In the genomic region with DNA sequence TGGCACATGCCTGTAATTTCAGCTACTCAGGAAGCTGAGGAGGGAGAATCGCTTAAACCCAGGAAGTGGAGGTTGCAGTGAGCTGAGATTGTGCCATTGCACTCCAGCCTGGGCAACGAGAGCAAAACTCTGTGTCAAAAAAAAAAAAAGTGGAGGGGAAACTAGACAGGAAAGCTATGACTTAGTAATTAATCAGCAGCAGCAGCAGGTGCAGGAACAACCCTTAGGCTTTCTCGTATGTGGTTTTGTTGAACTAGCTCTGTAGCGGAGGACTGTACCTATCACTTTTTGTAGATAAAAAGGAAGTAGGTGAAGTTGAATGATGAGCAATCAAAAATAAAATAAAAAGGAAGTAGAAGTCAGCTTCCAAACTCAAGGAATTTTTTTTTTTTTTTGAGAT, we compare ENCODE assay signal across 10 cellular contexts.
DNase-seq lines count a peak whose midpoint lies in the region; ATAC-seq and TF ChIP-seq lines count a peak whose summit lies in the region.
"Had no signal": no experiment of that assay in that cellular context is flagged by ENCODE, and none has a peak within 500 bp of the region (broad histone marks: within the 10 kb centered on the region; RNA-seq: fewer than 3 reads in every experiment).

No MANE protein-coding gene starts in this region.

- no peak for TF ChIP-seq CTCF in left ventricle myocardium inferior (IDR thresholded peaks at IDR 0.05; ENCODE audit: borderline replicate concordance)
- TF ChIP-seq CTCF in mucosa of descending colon (IDR thresholded peaks at IDR 0.05) = no peak

- H3K4me1 ChIP-seq in left ventricle myocardium inferior (no peaks in the 10 kb centered on the region), mucosa of descending colon (ENCODE audit: low read depth) (no peaks in the 10 kb centered on the region)
- H3K4me1 ChIP-seq: gastroesophageal sphincter had no signal

- H3K27me3 ChIP-seq in left ventricle myocardium inferior (ENCODE audit: low read depth) = peaks cover 5% of the 10 kb centered on the region

- no peaks in the 10 kb centered on the region for H3K36me3 ChIP-seq in left ventricle myocardium inferior
- no peaks in the 10 kb centered on the region for H3K36me3 ChIP-seq in mucosa of descending colon (ENCODE audit: low read depth)
- H3K36me3 ChIP-seq: gastroesophageal sphincter, thoracic aorta had no signal

- H3K4me1 Mint-ChIP-seq in IgD-negative memory B cell = peaks cover 0 to 6% (median 0%) of the 10 kb centered on the region in 3 donors
- H3K4me1 Mint-ChIP-seq in activated CD4-positive, alpha-beta T cell treated with anti-CD3 and anti-CD28 coated beads, Interleukin-2, amount 10 ng/mL, durations not matched to agents 7 days and 5 days = peaks cover 7% of the 10 kb centered on the region

- H3K9me3 ChIP-seq in left ventricle myocardium inferior (replicated peaks) (no peaks in the 10 kb centered on the region), mucosa of descending colon (no peaks in the 10 kb centered on the region)
- H3K9me3 ChIP-seq: gastroesophageal sphincter, thoracic aorta had no signal

- no peaks in the 10 kb centered on the region for H3K9me3 Mint-ChIP-seq in IgD-negative memory B cell
- peaks cover 10% of the 10 kb centered on the region for H3K9me3 Mint-ChIP-seq in activated CD4-positive, alpha-beta T cell treated with anti-CD3 and anti-CD28 coated beads, Interleukin-2, amount 10 ng/mL, durations not matched to agents 7 days and 5 days

- H3K27me3 Mint-ChIP-seq in IgD-negative memory B cell = peaks cover 9% of the 10 kb centered on the region
- H3K27me3 Mint-ChIP-seq in activated CD4-positive, alpha-beta T cell treated with anti-CD3 and anti-CD28 coated beads, Interleukin-2, amount 10 ng/mL, durations not matched to agents 7 days and 5 days = no peaks in the 10 kb centered on the region

- H3K27ac Mint-ChIP-seq in IgD-negative memory B cell = peak overlapping the region in 1 of 3 donors; percentile 41
- no peak overlapping the region for H3K27ac Mint-ChIP-seq in activated CD4-positive, alpha-beta T cell treated with anti-CD3 and anti-CD28 coated beads, Interleukin-2, amount 10 ng/mL, durations not matched to agents 7 days and 5 days

- intact Hi-C loops in left ventricle myocardium inferior (cut with micrococcal nuclease) = no loop called here
- intact Hi-C loops in mucosa of descending colon (cut with DNase I, micrococcal nuclease) = no loop called here

- CTCF ChIA-PET in activated CD4-positive, alpha-beta T cell treated with anti-CD3 and anti-CD28 coated beads, Interleukin-2, amount 10 ng/mL, durations not matched to agents 7 days and 5 days (lab: Charles Lee) = interaction anchor here (0.5 to 1.2 kb wide), 3 partner anchors 9 to 647 kb away, joined by 3 read pairs; no protein-coding TSS in a partner anchor

- ATAC-seq in GM18511 (IDR thresholded peaks at IDR 0.05; ENCODE audit: unreplicated experiment) = peak; percentile 80
- no peak for ATAC-seq in mucosa of descending colon
- ATAC-seq: gastroesophageal sphincter had no signal

- peak; percentile 8 for DNase-seq in activated CD4-positive, alpha-beta T cell treated with anti-CD3 and anti-CD28 coated beads, Interleukin-2, amount 10 ng/mL, durations not matched to agents 7 days and 5 days
- DNase-seq in myocyte (ENCODE audit: low read depth) (peak; percentile 46), left ventricle myocardium inferior (no peak), NCI-H510A (lab: John Stamatoyannopoulos, UW) (no peak), mucosa of descending colon (no peak)
- DNase-seq: T1000 had no signal

- H3K36me3 Mint-ChIP-seq in IgD-negative memory B cell = no peaks in the 10 kb centered on the region
- no peaks in the 10 kb centered on the region for H3K36me3 Mint-ChIP-seq in activated CD4-positive, alpha-beta T cell treated with anti-CD3 and anti-CD28 coated beads, Interleukin-2, amount 10 ng/mL, durations not matched to agents 7 days and 5 days (ENCODE audit: low read depth)

- no peak overlapping the region for H3K27ac ChIP-seq in left ventricle myocardium inferior (replicated peaks)
- H3K27ac ChIP-seq: gastroesophageal sphincter, thoracic aorta had no signal

- H3K4me3 ChIP-seq in left ventricle myocardium inferior = no peak overlapping the region
- no peak overlapping the region for H3K4me3 ChIP-seq in mucosa of descending colon
- H3K4me3 ChIP-seq: gastroesophageal sphincter, thoracic aorta had no signal

- POLR2A ChIA-PET in activated CD4-positive, alpha-beta T cell treated with anti-CD3 and anti-CD28 coated beads, Interleukin-2, amount 10 ng/mL, durations not matched to agents 7 days and 5 days (lab: Charles Lee) = no interaction called here

- peak overlapping the region in 3 of 4 donors; percentile 39 to 60 (median 58) for H3K4me3 Mint-ChIP-seq in IgD-negative memory B cell
- H3K4me3 Mint-ChIP-seq in activated CD4-positive, alpha-beta T cell treated with anti-CD3 and anti-CD28 coated beads, Interleukin-2, amount 10 ng/mL, durations not matched to agents 7 days and 5 days = peak overlapping the region; percentile 41

Comparison
In these comparisons a context has a peak if more than half of its experiments do, and no peak if none do; other contexts are left out.
1. DNase-seq: peak in activated CD4-positive, alpha-beta T cell treated with anti-CD3 and anti-CD28 coated beads, Interleukin-2, amount 10 ng/mL, durations not matched to agents 7 days and 5 days (single experiment) and myocyte (single experiment); none in left ventricle myocardium inferior (single experiment), NCI-H510A (single experiment) and mucosa of descending colon (0 of 3).